22 cellular contexts compared by ENCODE assay signal in the genomic region with DNA sequence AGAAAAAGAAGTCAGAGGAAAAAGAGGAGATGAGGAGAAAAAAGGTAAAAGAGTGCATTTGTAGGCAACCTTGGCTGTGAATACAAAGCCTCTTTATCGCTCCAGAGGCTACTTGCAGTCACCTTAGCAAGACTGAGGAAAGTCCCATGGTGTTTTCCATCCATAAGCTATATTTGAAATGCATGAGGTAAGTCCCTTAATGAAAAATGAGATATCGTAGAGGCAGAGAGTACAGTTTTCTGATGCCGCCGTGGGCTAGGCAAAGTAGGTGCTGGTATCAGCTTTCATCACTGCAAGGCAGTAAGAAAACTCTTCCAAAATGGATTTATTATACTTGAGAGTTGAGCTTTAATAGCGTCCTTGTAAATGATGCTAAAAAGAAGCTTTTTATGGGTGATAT.
"Had no signal": no experiment of that assay in that cellular context is flagged by ENCODE, and none has a peak within 500 bp of the region (broad histone marks: within the 10 kb centered on the region; RNA-seq: fewer than 3 reads in every experiment).

No MANE protein-coding gene starts in this region.

- H3K4me1 Mint-ChIP-seq: activated naive CD8-positive, alpha-beta T cell treated with anti-CD3 and anti-CD28 coated beads, Interleukin-2, amount 10 ng/mL, durations not matched to agents 7 days and 5 days had no signal

- FAIRE-seq: bronchial epithelial cell had no signal

- H3K9me3 Mint-ChIP-seq: activated naive CD8-positive, alpha-beta T cell treated with anti-CD3 and anti-CD28 coated beads, Interleukin-2, amount 10 ng/mL, durations not matched to agents 7 days and 5 days; T-helper 1 cell treated with Interleukin-12 subunit alpha and Interleukin-12 subunit beta and Interleukin-4 antibody, amounts not matched to agents 30 μg/mL and 1 μg/mL, for 36 hours had no signal

- DNase-seq: activated CD4-positive, alpha-beta T cell treated with anti-CD3 and anti-CD28 coated beads for 4 hours; activated CD4-positive, alpha-beta T cell treated with anti-CD3 and anti-CD28 coated beads, Interleukin-2, amount 50 U/mL, for 4 hours; activated CD8-positive, alpha-beta memory T cell treated with anti-CD3 and anti-CD28 coated beads, Interleukin-2, amount 50 U/mL, for 48 hours; activated CD8-positive, alpha-beta T cell treated with anti-CD3 and anti-CD28 coated beads, Interleukin-2, amount 10 ng/mL, durations not matched to agents 7 days and 5 days; activated naive CD4-positive, alpha-beta T cell treated with anti-CD3 and anti-CD28 coated beads, Interleukin-2, amount 50 U/mL, for 16 hours; activated naive CD8-positive, alpha-beta T cell treated with anti-CD3 and anti-CD28 coated beads, Interleukin-2, amount 10 ng/mL, durations not matched to agents 7 days and 5 days; activated T-cell treated with anti-CD3 and anti-CD28 coated beads, Interleukin-2, amount 50 U/mL, for 1 hour; adrenal gland; anterior cingulate cortex; central memory CD4-positive, alpha-beta T cell; MV-4-11; NCI-H146; NCI-H187 treated with DMSO at 0.1 percent for 48 hours; NCI-H2081 treated with DMSO at 0.1 percent for 48 hours; NCI-H446; NCI-H524; PC-9; SHP77 treated with DMSO at 0.1 percent for 48 hours had no signal

- H3K27me3 Mint-ChIP-seq: activated naive CD8-positive, alpha-beta T cell treated with anti-CD3 and anti-CD28 coated beads, Interleukin-2, amount 10 ng/mL, durations not matched to agents 7 days and 5 days had no signal

- H3K4me3 Mint-ChIP-seq: activated CD8-positive, alpha-beta T cell treated with anti-CD3 and anti-CD28 coated beads, Interleukin-2, amount 10 ng/mL, durations not matched to agents 7 days and 5 days; activated naive CD8-positive, alpha-beta T cell treated with anti-CD3 and anti-CD28 coated beads, Interleukin-2, amount 10 ng/mL, durations not matched to agents 7 days and 5 days; T-helper 1 cell treated with Interleukin-12 subunit alpha and Interleukin-12 subunit beta and Interleukin-4 antibody, amounts not matched to agents 30 μg/mL and 1 μg/mL, for 36 hours had no signal

- H3K36me3 Mint-ChIP-seq: activated naive CD8-positive, alpha-beta T cell treated with anti-CD3 and anti-CD28 coated beads, Interleukin-2, amount 10 ng/mL, durations not matched to agents 7 days and 5 days had no signal

- H3K4me3 ChIP-seq: adrenal gland, coronary artery, PC-9 had no signal

- H3K27ac Mint-ChIP-seq: activated CD8-positive, alpha-beta T cell treated with anti-CD3 and anti-CD28 coated beads, Interleukin-2, amount 10 ng/mL, durations not matched to agents 7 days and 5 days; activated naive CD8-positive, alpha-beta T cell treated with anti-CD3 and anti-CD28 coated beads, Interleukin-2, amount 10 ng/mL, durations not matched to agents 7 days and 5 days; T-helper 1 cell treated with Interleukin-12 subunit alpha and Interleukin-12 subunit beta and Interleukin-4 antibody, amounts not matched to agents 30 μg/mL and 1 μg/mL, for 36 hours had no signal

- ATAC-seq: activated CD4-positive, CD25-positive, alpha-beta regulatory T cell treated with anti-CD3 and anti-CD28 coated beads, Interleukin-2, amount 50 U/mL, for 24 hours; activated CD8-positive, alpha-beta T cell treated with anti-CD3 and anti-CD28 coated beads, Interleukin-2, amount 10 ng/mL, durations not matched to agents 7 days and 5 days had no signal
